9 cellular contexts compared by ENCODE assay signal in genomic region chr5:172110921-172111873, GRCh38.
DNase-seq lines count a peak whose midpoint lies in the region; ATAC-seq, FAIRE-seq and TF ChIP-seq lines count a peak whose summit lies in the region.
"Had no signal": no experiment of that assay in that cellular context is flagged by ENCODE, and none has a peak within 500 bp of the region (broad histone marks: within the 10 kb centered on the region; RNA-seq: fewer than 3 reads in every experiment).

No MANE protein-coding gene starts in this region.

- peak overlapping the region; percentile 37 to 88 (median 68) for H3K27ac ChIP-seq in heart left ventricle

- peak overlapping the region in 9 of 12 donors; percentile 5 to 44 (median 29) for H3K4me3 ChIP-seq in heart left ventricle
- H3K4me3 ChIP-seq: A549 had no signal

- no peaks in the 10 kb centered on the region for H3K27me3 ChIP-seq in heart left ventricle

- intact Hi-C loops in heart left ventricle (cut with DNase I): loop anchor here in 2 of 10 donors (5.0 to 10.0 kb wide), 2 partner anchors 171 to 344 kb away; partner anchors contain the start of genes SH3PXD2B (in 1 of the 2) and UBTD2 (in 1 of the 2)

- H3K4me1 ChIP-seq in heart left ventricle: peaks cover 5 to 96% (median 41%) of the 10 kb centered on the region in 12 donors

- peak; percentile 70 for ATAC-seq in HG03103 (IDR thresholded peaks at IDR 0.05; ENCODE audit: low read depth, unreplicated experiment)
- ATAC-seq in heart left ventricle: peak; percentile 14 to 57 (median 52)

- H3K9me3 ChIP-seq in heart left ventricle: no peaks in the 10 kb centered on the region
- H3K9me3 ChIP-seq: A549 had no signal

- no peak for TF ChIP-seq CTCF in heart left ventricle (IDR thresholded peaks at IDR 0.05)

- peak; percentile 38 for DNase-seq in NCI-H2107 (lab: John Stamatoyannopoulos, UW)
- DNase-seq in NCI-H2107 treated with DMSO at 0.1 percent for 48 hours (lab: John Stamatoyannopoulos, UW; ENCODE audit: unreplicated experiment): no peak
- peak; percentile 99 for DNase-seq in SIG-M5 treated with dmso at 0.1 percent for 504 hours (lab: John Stamatoyannopoulos, UW; ENCODE audit: unreplicated experiment)
- peak; percentile 91 for DNase-seq in activated effector memory CD4-positive, alpha-beta T cell treated with anti-CD3 and anti-CD28 coated beads, Interleukin-2, amount 50 U/mL, for 16 hours
- DNase-seq in heart left ventricle: peak in 4 of 5 donors; percentile 48 to 73 (median 61)
- peak; percentile 71 to 73 for DNase-seq in stimulated activated CD4-positive, alpha-beta T cell treated with anti-CD3 and anti-CD28 coated beads, Interleukin-2, amount 100 ng/mL, for 48 hours
- no peak for DNase-seq in HTR-8/SVneo (ENCODE audit: insufficient read length, low spot score)

- WGBS in heart left ventricle, 4 donors: 12 to 16% (median 13%) methylated on average over 17 of the region's 17 CpGs

- peaks cover 0 to 31% (median 1%) of the 10 kb centered on the region in 9 donors for H3K36me3 ChIP-seq in heart left ventricle

- FAIRE-seq in HTR-8/SVneo (lab: Jason Lieb, UNC): no peak
- FAIRE-seq: A549 had no signal

- no peak for TF ChIP-seq POLR2A in heart left ventricle (IDR thresholded peaks at IDR 0.05)

Comparison
In these comparisons a context has a peak if more than half of its experiments do, and no peak if none do; other contexts are left out.
1. DNase-seq: peak in NCI-H2107 (single experiment), SIG-M5 treated with dmso at 0.1 percent for 504 hours (single experiment), activated effector memory CD4-positive, alpha-beta T cell treated with anti-CD3 and anti-CD28 coated beads, Interleukin-2, amount 50 U/mL, for 16 hours (single experiment), heart left ventricle (4 of 5) and stimulated activated CD4-positive, alpha-beta T cell treated with anti-CD3 and anti-CD28 coated beads, Interleukin-2, amount 100 ng/mL, for 48 hours (2 of 2); none in NCI-H2107 treated with DMSO at 0.1 percent for 48 hours (single experiment) and HTR-8/SVneo (single experiment).